Comparison of ENCODE assay signal across 13 cellular contexts in the genomic region with DNA sequence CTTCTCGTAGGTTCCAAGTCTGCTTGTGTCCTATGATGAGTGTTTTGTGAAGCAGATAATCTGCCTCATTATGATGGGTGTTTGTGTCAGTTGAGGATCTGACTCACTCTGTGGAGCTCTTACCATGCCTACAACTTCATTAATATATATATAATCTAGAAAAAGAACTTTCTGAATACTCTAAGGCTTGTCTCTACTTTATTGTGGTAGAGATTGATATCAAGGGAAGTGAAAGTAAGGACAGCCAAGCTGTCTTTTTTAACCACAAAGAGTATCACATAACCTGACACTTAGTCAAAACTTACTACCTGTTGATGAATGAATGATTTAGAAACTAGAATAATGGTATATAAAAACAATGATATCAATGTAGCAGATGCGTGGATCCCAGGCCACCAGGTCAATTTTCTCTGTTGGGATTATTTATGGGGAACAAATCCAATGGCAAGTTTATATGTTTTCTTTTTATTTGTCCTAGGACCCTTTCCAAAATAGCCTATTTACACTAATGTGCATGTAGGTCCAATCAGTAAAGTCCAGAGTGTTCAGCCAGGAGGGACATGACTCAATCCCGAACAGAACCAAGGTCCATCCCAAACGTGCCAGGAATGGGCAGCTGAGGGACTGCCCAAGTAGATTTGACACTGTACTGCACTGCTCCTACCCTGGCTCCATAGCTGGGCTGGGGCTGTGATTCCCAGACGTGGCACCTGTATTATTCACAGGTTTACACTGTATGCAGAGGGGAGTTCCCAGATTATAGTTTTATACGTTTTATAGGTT.
DNase-seq lines count a peak whose midpoint lies in the region; ATAC-seq and TF ChIP-seq lines count a peak whose summit lies in the region.
"Had no signal": no experiment of that assay in that cellular context is flagged by ENCODE, and none has a peak within 500 bp of the region (broad histone marks: within the 10 kb centered on the region; RNA-seq: fewer than 3 reads in every experiment).

No MANE protein-coding gene starts in this region.

- H3K9me3 Mint-ChIP-seq in stimulated activated effector memory CD8-positive, alpha-beta T cell treated with anti-CD3 and anti-CD28 coated beads, Interleukin-12 subunit alpha, Interleukin-12 subunit beta, amount 100 ng/mL, for 72 hours = peaks cover 2% of the 10 kb centered on the region
- H3K9me3 Mint-ChIP-seq: activated naive CD4-positive, alpha-beta T cell treated with anti-CD3 and anti-CD28 coated beads, Interleukin-2, amount 50 U/mL, for 24 hours; nephron had no signal

- TF ChIP-seq CTCF in omental fat pad (IDR thresholded peaks at IDR 0.05) = no peak

- no peak overlapping the region for H3K27ac Mint-ChIP-seq in stimulated activated effector memory CD8-positive, alpha-beta T cell treated with anti-CD3 and anti-CD28 coated beads, Interleukin-12 subunit alpha, Interleukin-12 subunit beta, amount 100 ng/mL, for 72 hours
- H3K27ac Mint-ChIP-seq: activated naive CD4-positive, alpha-beta T cell treated with anti-CD3 and anti-CD28 coated beads, Interleukin-2, amount 50 U/mL, for 24 hours; CD4-positive, alpha-beta T cell; nephron had no signal

- H3K4me3 Mint-ChIP-seq in stimulated activated effector memory CD8-positive, alpha-beta T cell treated with anti-CD3 and anti-CD28 coated beads, Interleukin-12 subunit alpha, Interleukin-12 subunit beta, amount 100 ng/mL, for 72 hours = no peak overlapping the region
- H3K4me3 Mint-ChIP-seq: activated naive CD4-positive, alpha-beta T cell treated with anti-CD3 and anti-CD28 coated beads, Interleukin-2, amount 50 U/mL, for 24 hours; CD4-positive, alpha-beta T cell; nephron had no signal

- no peaks in the 10 kb centered on the region for H3K4me1 Mint-ChIP-seq in stimulated activated effector memory CD8-positive, alpha-beta T cell treated with anti-CD3 and anti-CD28 coated beads, Interleukin-12 subunit alpha, Interleukin-12 subunit beta, amount 100 ng/mL, for 72 hours
- H3K4me1 Mint-ChIP-seq: activated naive CD4-positive, alpha-beta T cell treated with anti-CD3 and anti-CD28 coated beads, Interleukin-2, amount 50 U/mL, for 24 hours; nephron had no signal

- H3K36me3 Mint-ChIP-seq in stimulated activated effector memory CD8-positive, alpha-beta T cell treated with anti-CD3 and anti-CD28 coated beads, Interleukin-12 subunit alpha, Interleukin-12 subunit beta, amount 100 ng/mL, for 72 hours = no peaks in the 10 kb centered on the region
- H3K36me3 Mint-ChIP-seq: activated naive CD4-positive, alpha-beta T cell treated with anti-CD3 and anti-CD28 coated beads, Interleukin-2, amount 50 U/mL, for 24 hours had no signal

- no peak for DNase-seq in stimulated activated effector memory CD8-positive, alpha-beta T cell treated with anti-CD3 and anti-CD28 coated beads, Interleukin-12 subunit alpha, Interleukin-12 subunit beta, amount 100 ng/mL, for 72 hours (ENCODE audit: low spot score in 2 of 2)
- DNase-seq in SK-N-DZ (ENCODE audit: low spot score) (no peak), omental fat pad (ENCODE audit: low spot score) (no peak), SW 1271 (lab: John Stamatoyannopoulos, UW) (no peak)
- DNase-seq: CD4-positive, alpha-beta T cell; left lung; NCI-H524 treated with DMSO at 0.1 percent for 48 hours had no signal

- ATAC-seq in GM18907 (IDR thresholded peaks at IDR 0.05; ENCODE audit: unreplicated experiment) = peak; percentile 85
- ATAC-seq in GM21717 (IDR thresholded peaks at IDR 0.05; ENCODE audit: unreplicated experiment) = peak; percentile 62
- peak; percentile 65 for ATAC-seq in HG03196 (IDR thresholded peaks at IDR 0.05; ENCODE audit: unreplicated experiment)
- peak; percentile 74 for ATAC-seq in stimulated activated effector memory CD8-positive, alpha-beta T cell treated with anti-CD3 and anti-CD28 coated beads, Interleukin-12 subunit alpha, Interleukin-12 subunit beta, amount 100 ng/mL, for 72 hours
- no peak for ATAC-seq in omental fat pad (ENCODE audit: low FRiP score)
- ATAC-seq: left lung, sciatic nerve had no signal
